Comparison of ENCODE assay signal across 12 cellular contexts in the genomic region with DNA sequence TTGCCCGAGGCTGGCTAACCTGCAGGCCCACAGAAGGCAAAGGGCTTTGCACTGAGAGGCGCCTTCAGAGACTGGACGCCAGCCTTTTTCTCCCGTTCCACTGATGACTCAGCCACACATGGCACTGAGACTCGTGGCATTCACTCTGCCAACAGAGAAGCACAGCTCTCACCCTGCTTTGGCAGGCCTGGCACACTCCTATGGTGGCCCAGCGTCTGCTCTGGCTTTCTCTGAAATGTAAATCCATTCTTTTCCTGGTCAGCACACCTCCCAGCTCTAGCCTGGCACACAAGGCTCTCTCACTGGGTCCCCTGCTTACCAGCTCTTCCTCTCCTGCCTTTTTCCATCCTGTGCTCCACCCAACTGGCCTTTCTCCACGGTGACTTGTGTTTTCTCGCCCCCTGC. TPM values are rescaled to one million over a fixed set of nuclear protein-coding genes. Genes with fewer than 3 reads are reported as not detected.
DNase-seq lines count a peak whose midpoint lies in the region; ATAC-seq and TF ChIP-seq lines count a peak whose summit lies in the region.
"Had no signal": no experiment of that assay in that cellular context is flagged by ENCODE, and none has a peak within 500 bp of the region (broad histone marks: within the 10 kb centered on the region; RNA-seq: fewer than 3 reads in every experiment).

No MANE protein-coding gene starts in this region.

- H3K27ac Mint-ChIP-seq in Caco-2 (ENCODE audit: unreplicated experiment) = peak overlapping the region; percentile 19
- no peak overlapping the region for H3K27ac Mint-ChIP-seq in activated T-cell treated with anti-CD3 and anti-CD28 coated beads, Interleukin-2, amount 50 U/mL, for 24 hours
- no peak overlapping the region for H3K27ac Mint-ChIP-seq in activated CD8-positive, alpha-beta memory T cell treated with anti-CD3 and anti-CD28 coated beads, Interleukin-2, amount 10 ng/mL, durations not matched to agents 7 days and 5 days
- H3K27ac Mint-ChIP-seq: T-helper 2 cell treated with Interferon-gamma antibody and Interleukin-4, amounts not matched to agents 5 μg/mL and 100 μg/mL, for 36 hours had no signal

- intact Hi-C loops in Caco-2 (cut with micrococcal nuclease; ENCODE audit: unreplicated experiment) = no loop called here
- intact Hi-C loops in posterior cingulate gyrus (cut with DNase I) = no loop called here

- H3K4me3 Mint-ChIP-seq in Caco-2 (ENCODE audit: unreplicated experiment) = no peak overlapping the region
- H3K4me3 Mint-ChIP-seq in activated T-cell treated with anti-CD3 and anti-CD28 coated beads, Interleukin-2, amount 50 U/mL, for 24 hours = no peak overlapping the region
- no peak overlapping the region for H3K4me3 Mint-ChIP-seq in activated CD8-positive, alpha-beta memory T cell treated with anti-CD3 and anti-CD28 coated beads, Interleukin-2, amount 10 ng/mL, durations not matched to agents 7 days and 5 days
- H3K4me3 Mint-ChIP-seq: central memory CD8-positive, alpha-beta T cell; T-helper 2 cell treated with Interferon-gamma antibody and Interleukin-4, amounts not matched to agents 5 μg/mL and 100 μg/mL, for 36 hours had no signal

- no peaks in the 10 kb centered on the region for H3K4me1 ChIP-seq in Caco-2

- CTCF ChIA-PET in Caco-2 (lab: Charles Lee) (interaction anchor here (1.2 kb wide), 1 partner anchor 160 kb away, joined by 3 read pairs; no protein-coding TSS in a partner anchor), RWPE1 (lab: Yijun Ruan, JAX) (interaction anchor here (0.5 kb wide), 1 partner anchor 117 kb away, joined by 3 read pairs; no protein-coding TSS in a partner anchor)
- CTCF ChIA-PET in activated CD8-positive, alpha-beta memory T cell treated with anti-CD3 and anti-CD28 coated beads, Interleukin-2, amount 10 ng/mL, durations not matched to agents 7 days and 5 days (lab: Charles Lee) = interaction anchor here (1.0 to 1.2 kb wide), 2 partner anchors 12 to 18 kb away, joined by 3 read pairs; no protein-coding TSS in a partner anchor

- H3K4me1 Mint-ChIP-seq in Caco-2 (ENCODE audit: low read depth, unreplicated experiment) = peaks cover 7% of the 10 kb centered on the region
- peaks cover 2% of the 10 kb centered on the region for H3K4me1 Mint-ChIP-seq in activated T-cell treated with anti-CD3 and anti-CD28 coated beads, Interleukin-2, amount 50 U/mL, for 24 hours (ENCODE audit: low read depth)
- H3K4me1 Mint-ChIP-seq in activated CD8-positive, alpha-beta memory T cell treated with anti-CD3 and anti-CD28 coated beads, Interleukin-2, amount 10 ng/mL, durations not matched to agents 7 days and 5 days = peaks cover 3% of the 10 kb centered on the region
- H3K4me1 Mint-ChIP-seq: central memory CD8-positive, alpha-beta T cell had no signal

- no peaks in the 10 kb centered on the region for H3K9me3 Mint-ChIP-seq in Caco-2 (ENCODE audit: unreplicated experiment)
- no peaks in the 10 kb centered on the region for H3K9me3 Mint-ChIP-seq in activated T-cell treated with anti-CD3 and anti-CD28 coated beads, Interleukin-2, amount 50 U/mL, for 24 hours
- H3K9me3 Mint-ChIP-seq in activated CD8-positive, alpha-beta memory T cell treated with anti-CD3 and anti-CD28 coated beads, Interleukin-2, amount 10 ng/mL, durations not matched to agents 7 days and 5 days (ENCODE audit: low read depth) = no peaks in the 10 kb centered on the region
- H3K9me3 Mint-ChIP-seq: central memory CD8-positive, alpha-beta T cell; T-helper 2 cell treated with Interferon-gamma antibody and Interleukin-4, amounts not matched to agents 5 μg/mL and 100 μg/mL, for 36 hours had no signal

- H3K4me3 ChIP-seq in Caco-2 (ENCODE audit: low read depth, low read length) = no peak overlapping the region

- TF ChIP-seq CTCF in Caco-2 (IDR thresholded peaks at IDR 0.05; ENCODE audit: insufficient read depth in 1 of 2, low read depth in 1 of 2, low read length in 1 of 2, severe bottlenecking in 1 of 2, unreplicated experiment in 1 of 2) = no peak
- no peak for TF ChIP-seq CTCF in RWPE1 (conservative IDR thresholded peaks at IDR 0.05; ENCODE audit: low read depth)

- H3K27me3 ChIP-seq in Caco-2 (replicated peaks; ENCODE audit: control insufficient read depth, insufficient read depth, low read length) = no peaks in the 10 kb centered on the region

- H3K27ac ChIP-seq in RWPE1 = peak overlapping the region; percentile 89

- H3K36me3 Mint-ChIP-seq in Caco-2 (ENCODE audit: insufficient read depth, unreplicated experiment) = no peaks in the 10 kb centered on the region
- no peaks in the 10 kb centered on the region for H3K36me3 Mint-ChIP-seq in activated T-cell treated with anti-CD3 and anti-CD28 coated beads, Interleukin-2, amount 50 U/mL, for 24 hours (ENCODE audit: low read depth)
- H3K36me3 Mint-ChIP-seq in activated CD8-positive, alpha-beta memory T cell treated with anti-CD3 and anti-CD28 coated beads, Interleukin-2, amount 10 ng/mL, durations not matched to agents 7 days and 5 days = no peaks in the 10 kb centered on the region

- H3K9me3 ChIP-seq in Caco-2 = no peaks in the 10 kb centered on the region

- POLR2A ChIA-PET in Caco-2 (lab: Charles Lee) (no interaction called here), RWPE1 (lab: Yijun Ruan, JAX; ENCODE audit: low non-redundant PET) (no interaction called here)

- no peaks in the 10 kb centered on the region for H3K27me3 Mint-ChIP-seq in Caco-2 (ENCODE audit: insufficient read depth, unreplicated experiment)
- H3K27me3 Mint-ChIP-seq in activated T-cell treated with anti-CD3 and anti-CD28 coated beads, Interleukin-2, amount 50 U/mL, for 24 hours = no peaks in the 10 kb centered on the region
- peaks cover 11% of the 10 kb centered on the region for H3K27me3 Mint-ChIP-seq in activated CD8-positive, alpha-beta memory T cell treated with anti-CD3 and anti-CD28 coated beads, Interleukin-2, amount 10 ng/mL, durations not matched to agents 7 days and 5 days

- BruUV-seq in Caco-2 (replicated peaks; lab: Mats Ljungman, UMichigan) = no TSS peak

- no peak for DNase-seq in Caco-2
- peak; percentile 50 for DNase-seq in RWPE1 (ENCODE audit: low spot score)
- peak; percentile 68 for DNase-seq in fibroblast of peridontal ligament (ENCODE audit: extremely low read depth)
- DNase-seq in posterior cingulate gyrus = peak; percentile 64 to 96 (median 80)
- DNase-seq in left lobe of liver (ENCODE audit: low spot score) = no peak
- DNase-seq in activated T-cell treated with anti-CD3 and anti-CD28 coated beads, Interleukin-2, amount 50 U/mL, for 24 hours = no peak
- DNase-seq in activated CD8-positive, alpha-beta memory T cell treated with anti-CD3 and anti-CD28 coated beads, Interleukin-2, amount 10 ng/mL, durations not matched to agents 7 days and 5 days = no peak
- DNase-seq: DND-41, GOT3 had no signal

- H3K36me3 ChIP-seq in Caco-2 (ENCODE audit: control insufficient read depth, insufficient read depth, low read length) = no peaks in the 10 kb centered on the region

- ATAC-seq in HG03097 (IDR thresholded peaks at IDR 0.05; ENCODE audit: low FRiP score, unreplicated experiment) (no peak), left lobe of liver (no peak)
- ATAC-seq in activated CD8-positive, alpha-beta memory T cell treated with anti-CD3 and anti-CD28 coated beads, Interleukin-2, amount 10 ng/mL, durations not matched to agents 7 days and 5 days = no peak

RNA-seq across cellular contexts. Expression of gene MELK, which starts 5.9 kb away (rescaled TPM):
- total RNA-seq in Caco-2 (2022) (57.8 and 59.6 TPM in 2 replicates), left lobe of liver (0.23 TPM)
- total RNA-seq in activated CD8-positive, alpha-beta memory T cell treated with anti-CD3 and anti-CD28 coated beads, Interleukin-2, amount 10 ng/mL, durations not matched to agents 7 days and 5 days = 10 to 100 TPM; 69.6 to 80.4 TPM

Comparison
In these comparisons a context has a peak if more than half of its experiments do, and no peak if none do; other contexts are left out.
1. DNase-seq: peak in RWPE1 (single experiment), fibroblast of peridontal ligament (single experiment) and posterior cingulate gyrus (10 of 10); none in Caco-2 (0 of 2), left lobe of liver (single experiment), activated T-cell treated with anti-CD3 and anti-CD28 coated beads, Interleukin-2, amount 50 U/mL, for 24 hours (single experiment) and activated CD8-positive, alpha-beta memory T cell treated with anti-CD3 and anti-CD28 coated beads, Interleukin-2, amount 10 ng/mL, durations not matched to agents 7 days and 5 days (single experiment).
2. RNA of gene MELK, which starts 5.9 kb away (total RNA-seq): 69.6 to 80.4 TPM in activated CD8-positive, alpha-beta memory T cell treated with anti-CD3 and anti-CD28 coated beads, Interleukin-2, amount 10 ng/mL, durations not matched to agents 7 days and 5 days and 57.8 to 59.6 TPM in Caco-2; 0.23 TPM in left lobe of liver (single experiment); every median in the first group is over 10 times any median in the second.